In genomic region chr2:63769915-63770314, GRCh38 we compare ENCODE assay signal across 6 cellular contexts.
"Had no signal": no experiment of that assay in that cellular context is flagged by ENCODE, and none has a peak within 500 bp of the region (broad histone marks: within the 10 kb centered on the region; RNA-seq: fewer than 3 reads in every experiment).

No MANE protein-coding gene starts in this region.

- H3K9me3 ChIP-seq: HAP-1 had no signal

- H3K36me3 ChIP-seq: HAP-1 had no signal

- H2AFZ ChIP-seq: GM23248 had no signal

- FAIRE-seq: HTR-8/SVneo had no signal

- H3K4me3 ChIP-seq: GM23248, HAP-1 had no signal

- H3K9ac ChIP-seq: GM23248 had no signal

- DNase-seq: GM23248, GOT3, H7, KBM-7 had no signal

- H3K27ac ChIP-seq: GM23248 had no signal
